Comparison of ENCODE assay signal across 18 cellular contexts in the genomic region with DNA sequence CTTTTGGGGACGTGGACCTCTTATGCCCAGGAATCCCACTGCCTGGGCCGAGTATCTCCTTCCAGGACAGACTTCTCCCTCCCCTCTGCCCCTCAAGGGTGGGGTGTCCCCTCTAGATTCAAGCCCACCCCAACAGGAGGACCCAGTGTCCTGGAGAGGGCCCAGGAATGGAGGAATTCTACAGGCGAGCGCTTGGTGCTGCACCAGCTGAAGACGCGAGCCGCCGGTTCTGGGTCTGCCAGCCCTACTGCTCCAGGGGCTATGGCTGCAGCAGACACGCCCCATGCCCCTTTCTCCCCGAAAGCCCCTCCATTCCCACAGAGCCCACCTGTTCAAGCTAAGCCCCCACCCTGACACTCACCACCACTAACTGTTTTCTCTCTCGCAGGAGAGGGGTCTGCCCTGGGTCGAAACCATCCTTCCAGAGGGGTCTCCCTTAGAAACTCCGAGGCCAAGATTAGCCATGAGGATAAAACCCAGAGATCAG. TPM values are rescaled to one million over a fixed set of nuclear protein-coding genes. Genes with fewer than 3 reads are reported as not detected.
DNase-seq lines count a peak whose midpoint lies in the region; ATAC-seq and TF ChIP-seq lines count a peak whose summit lies in the region.
"Had no signal": no experiment of that assay in that cellular context is flagged by ENCODE, and none has a peak within 500 bp of the region (broad histone marks: within the 10 kb centered on the region; RNA-seq: fewer than 3 reads in every experiment).

No MANE protein-coding gene starts in this region.

- H3K27me3 ChIP-seq in spleen (replicated peaks in 1 of 7), result peaks cover 0 to 10% (median 0%) of the 10 kb centered on the region in 7 donors
- H3K27me3 ChIP-seq: Peyer's patch had no signal

- no peaks in the 10 kb centered on the region for H3K36me3 ChIP-seq in spleen
- H3K36me3 ChIP-seq: Peyer's patch had no signal

- H3K27me3 Mint-ChIP-seq in activated naive CD4-positive, alpha-beta T cell treated with anti-CD3 and anti-CD28 coated beads for 36 hours (ENCODE audit: low read depth), result no peaks in the 10 kb centered on the region
- no peaks in the 10 kb centered on the region for H3K27me3 Mint-ChIP-seq in mesothelial cell of epicardium (ENCODE audit: low read depth)
- H3K27me3 Mint-ChIP-seq in activated T-cell treated with anti-CD3 and anti-CD28 coated beads, Interleukin-2, amount 50 U/mL, for 24 hours, result no peaks in the 10 kb centered on the region

- ATAC-seq in GM19452 (IDR thresholded peaks at IDR 0.05; ENCODE audit: unreplicated experiment), result no peak
- ATAC-seq: CD8-positive, alpha-beta T cell had no signal

- H3K4me1 Mint-ChIP-seq in activated naive CD4-positive, alpha-beta T cell treated with anti-CD3 and anti-CD28 coated beads for 36 hours (ENCODE audit: low read depth), result peaks cover 51% of the 10 kb centered on the region
- H3K4me1 Mint-ChIP-seq in mesothelial cell of epicardium, result peaks cover 61% of the 10 kb centered on the region
- peaks cover 51% of the 10 kb centered on the region for H3K4me1 Mint-ChIP-seq in activated T-cell treated with anti-CD3 and anti-CD28 coated beads, Interleukin-2, amount 50 U/mL, for 24 hours (ENCODE audit: low read depth)

- no peak overlapping the region for H3K4me3 ChIP-seq in spleen
- H3K4me3 ChIP-seq: Peyer's patch had no signal

- in situ Hi-C loops in GM13976 (cut with MboI; ENCODE audit: low sequenced_read_pairs, unreplicated experiment), result no loop called here

- H3K9me3 Mint-ChIP-seq in activated naive CD4-positive, alpha-beta T cell treated with anti-CD3 and anti-CD28 coated beads for 36 hours, result no peaks in the 10 kb centered on the region
- no peaks in the 10 kb centered on the region for H3K9me3 Mint-ChIP-seq in mesothelial cell of epicardium
- no peaks in the 10 kb centered on the region for H3K9me3 Mint-ChIP-seq in activated T-cell treated with anti-CD3 and anti-CD28 coated beads, Interleukin-2, amount 50 U/mL, for 24 hours
- H3K9me3 Mint-ChIP-seq: CD8-positive, alpha-beta T cell; IgD-negative memory B cell had no signal

- peak overlapping the region; percentile 36 for H3K27ac Mint-ChIP-seq in activated naive CD4-positive, alpha-beta T cell treated with anti-CD3 and anti-CD28 coated beads for 36 hours
- peak overlapping the region; percentile 61 for H3K27ac Mint-ChIP-seq in mesothelial cell of epicardium
- H3K27ac Mint-ChIP-seq in activated T-cell treated with anti-CD3 and anti-CD28 coated beads, Interleukin-2, amount 50 U/mL, for 24 hours, result no peak overlapping the region
- H3K27ac Mint-ChIP-seq: CD8-positive, alpha-beta T cell had no signal

- no peak for TF ChIP-seq CTCF in GM13976 (IDR thresholded peaks at IDR 0.05; ENCODE audit: borderline replicate concordance, control extremely low read depth, extremely low read depth, insufficient read depth, missing control alignments)
- no peak for TF ChIP-seq CTCF in mesothelial cell of epicardium (IDR thresholded peaks at IDR 0.05; ENCODE audit: unreplicated experiment)
- no peak for TF ChIP-seq CTCF in spleen (IDR thresholded peaks at IDR 0.05 in 8 of 11, conservative IDR thresholded peaks at IDR 0.05 in 3 of 11)

- H3K4me1 ChIP-seq in spleen, result peaks cover 14 to 75% (median 42%) of the 10 kb centered on the region in 6 donors

- H3K9me3 ChIP-seq in spleen, result no peaks in the 10 kb centered on the region
- H3K9me3 ChIP-seq: Peyer's patch had no signal

- CTCF ChIA-PET in activated naive CD4-positive, alpha-beta T cell treated with anti-CD3 and anti-CD28 coated beads for 36 hours (lab: Charles Lee), result interaction anchor here (2.0 to 2.2 kb wide), 2 partner anchors 17 to 63 kb away, joined by 7 to 9 read pairs; no protein-coding TSS in a partner anchor

- H3K27ac ChIP-seq in spleen, result peak overlapping the region in 4 of 8 donors; percentile 21 to 79 (median 70)
- H3K27ac ChIP-seq: Peyer's patch had no signal

- no peak for TF ChIP-seq POLR2A in spleen (IDR thresholded peaks at IDR 0.05)

- WGBS in spleen, 5 donors, result 89 to 100% (median 92%) methylated on average over 4 to 13 of the region's 13 CpGs

- H3K36me3 Mint-ChIP-seq in activated naive CD4-positive, alpha-beta T cell treated with anti-CD3 and anti-CD28 coated beads for 36 hours (ENCODE audit: low read depth), result no peaks in the 10 kb centered on the region
- no peaks in the 10 kb centered on the region for H3K36me3 Mint-ChIP-seq in mesothelial cell of epicardium
- no peaks in the 10 kb centered on the region for H3K36me3 Mint-ChIP-seq in activated T-cell treated with anti-CD3 and anti-CD28 coated beads, Interleukin-2, amount 50 U/mL, for 24 hours (ENCODE audit: low read depth)
- H3K36me3 Mint-ChIP-seq: CD8-positive, alpha-beta T cell; IgD-negative memory B cell had no signal

- intact Hi-C loops in activated naive CD4-positive, alpha-beta T cell treated with anti-CD3 and anti-CD28 coated beads for 36 hours (cut with micrococcal nuclease), result no loop called here
- intact Hi-C loops in spleen (cut with DNase I; ENCODE audit: low total_unique reads), result no loop called here

- no peak overlapping the region for H3K4me3 Mint-ChIP-seq in activated naive CD4-positive, alpha-beta T cell treated with anti-CD3 and anti-CD28 coated beads for 36 hours
- H3K4me3 Mint-ChIP-seq in mesothelial cell of epicardium, result no peak overlapping the region
- no peak overlapping the region for H3K4me3 Mint-ChIP-seq in activated T-cell treated with anti-CD3 and anti-CD28 coated beads, Interleukin-2, amount 50 U/mL, for 24 hours
- H3K4me3 Mint-ChIP-seq: CD8-positive, alpha-beta T cell; IgD-negative memory B cell had no signal

- no peak for DNase-seq in activated naive CD4-positive, alpha-beta T cell treated with anti-CD3 and anti-CD28 coated beads for 36 hours
- no peak for DNase-seq in activated naive CD4-positive, alpha-beta T cell treated with Interleukin-2 at 50 U/mL for 16 hours
- peak; percentile 42 for DNase-seq in GM13976 (ENCODE audit: low spot score)
- no peak for DNase-seq in mesothelial cell of epicardium (ENCODE audit: low spot score in 2 of 2, unreplicated experiment in 2 of 2)
- DNase-seq in spleen, result peak; percentile 50
- DNase-seq in activated T-cell treated with anti-CD3 and anti-CD28 coated beads, Interleukin-2, amount 50 U/mL, for 24 hours, result no peak
- DNase-seq in DMS79 (lab: John Stamatoyannopoulos, UW), result no peak
- DNase-seq: CD8-positive, alpha-beta T cell; Kasumi-1; MM.1S; NCI-H1092 treated with DMSO at 0.1 percent for 48 hours; NCI-H2081; NK-92 treated with Interleukin-12 subunit alpha and Interleukin-12 subunit beta, amount 100 ng/mL, for 24 hours; Peyer's patch had no signal

RNA-seq across cellular contexts. Expression of gene CRYGN, which starts 8.6 kb away (rescaled TPM):
- total RNA-seq in activated naive CD4-positive, alpha-beta T cell treated with anti-CD3 and anti-CD28 coated beads for 36 hours, result not detected
- total RNA-seq in mesothelial cell of epicardium (9.4 to 12.2 TPM (median 10.5 TPM) in 3 replicates), spleen (1 to 10 TPM in 3 of 7 donors, under 1 TPM in 3, not detected in 1; 0.17 to 2.5 (median 0.92) TPM)
- under 1 TPM; 0.27 to 0.72 (median 0.32) TPM for polyA plus RNA-seq in spleen
- total RNA-seq: CD8-positive, alpha-beta T cell; Peyer's patch; SK-MEL-5 had no signal
- polyA plus RNA-seq: IgD-negative memory B cell had no signal

RNA-seq across cellular contexts. Expression of gene WDR86, which starts 21.5 kb away (rescaled TPM):
- not detected for total RNA-seq in activated naive CD4-positive, alpha-beta T cell treated with anti-CD3 and anti-CD28 coated beads for 36 hours
- 259 to 274 TPM (median 266 TPM) in 3 replicates for total RNA-seq in mesothelial cell of epicardium
- total RNA-seq in spleen, result 10 to 100 TPM; 15.4 to 71.9 (median 58.1) TPM
- 10 to 100 TPM in 1 of 3 donors, 1 to 10 TPM in 2; 2.8 to 29.5 (median 8.6) TPM for polyA plus RNA-seq in spleen
- total RNA-seq: NCI-H460, SK-MEL-5 had no signal

Comparison
In these comparisons a context has a peak if more than half of its experiments do, and no peak if none do; other contexts are left out.
1. DNase-seq: peak in GM13976 (single experiment) and spleen (single experiment); none in activated naive CD4-positive, alpha-beta T cell treated with anti-CD3 and anti-CD28 coated beads for 36 hours (single experiment), activated naive CD4-positive, alpha-beta T cell treated with Interleukin-2 at 50 U/mL for 16 hours (single experiment), mesothelial cell of epicardium (0 of 2), activated T-cell treated with anti-CD3 and anti-CD28 coated beads, Interleukin-2, amount 50 U/mL, for 24 hours (single experiment) and DMS79 (single experiment).
2. RNA of gene WDR86, which starts 21.5 kb away (total RNA-seq): 259 to 274 TPM in mesothelial cell of epicardium and 15.4 to 71.9 TPM in spleen; not detected in activated naive CD4-positive, alpha-beta T cell treated with anti-CD3 and anti-CD28 coated beads for 36 hours; every median in the first group is over 10 times any median in the second.